In genomic region chr12:57616383-57617101, GRCh38 we compare ENCODE assay signal across 16 cellular contexts. TPM values are rescaled to one million over a fixed set of nuclear protein-coding genes. Genes with fewer than 3 reads are reported as not detected.
DNase-seq lines count a peak whose midpoint lies in the region; ATAC-seq, FAIRE-seq and TF ChIP-seq lines count a peak whose summit lies in the region.
"Had no signal": no experiment of that assay in that cellular context is flagged by ENCODE, and none has a peak within 500 bp of the region (broad histone marks: within the 10 kb centered on the region; RNA-seq: fewer than 3 reads in every experiment).

No MANE protein-coding gene starts in this region.

- peaks cover 87% of the 10 kb centered on the region for H3K27me3 Mint-ChIP-seq in activated CD8-positive, alpha-beta T cell treated with anti-CD3 and anti-CD28 coated beads, Interleukin-2, amount 10 ng/mL, durations not matched to agents 7 days and 5 days (ENCODE audit: low read depth)

- H3K4me1 Mint-ChIP-seq in activated CD8-positive, alpha-beta T cell treated with anti-CD3 and anti-CD28 coated beads, Interleukin-2, amount 10 ng/mL, durations not matched to agents 7 days and 5 days (ENCODE audit: low read depth) = peaks cover 26% of the 10 kb centered on the region

- in situ Hi-C loops in ACHN (cut with HindIII; ENCODE audit: low pct_ligation_motif_present, low pct_unique_long_range_greater_than_20kb, low sequenced_read_pairs) = no loop called here

- TF ChIP-seq CTCF in RWPE2 (IDR thresholded peaks at IDR 0.05; ENCODE audit: poor library complexity, severe bottlenecking) = no peak

- H3K36me3 Mint-ChIP-seq in activated CD8-positive, alpha-beta T cell treated with anti-CD3 and anti-CD28 coated beads, Interleukin-2, amount 10 ng/mL, durations not matched to agents 7 days and 5 days (ENCODE audit: low read depth) = no peaks in the 10 kb centered on the region
- H3K36me3 Mint-ChIP-seq: naive thymus-derived CD4-positive, alpha-beta T cell had no signal

- no peaks in the 10 kb centered on the region for H3K9me3 ChIP-seq in RWPE2 (ENCODE audit: severe bottlenecking)
- H3K9me3 ChIP-seq: psoas muscle had no signal

- no peak overlapping the region for H3K4me3 ChIP-seq in RWPE2 (ENCODE audit: severe bottlenecking)
- H3K4me3 ChIP-seq: psoas muscle had no signal

- H3K27ac Mint-ChIP-seq in activated CD8-positive, alpha-beta T cell treated with anti-CD3 and anti-CD28 coated beads, Interleukin-2, amount 10 ng/mL, durations not matched to agents 7 days and 5 days = no peak overlapping the region
- H3K27ac Mint-ChIP-seq: naive thymus-derived CD4-positive, alpha-beta T cell had no signal

- no peak overlapping the region for H3K27ac ChIP-seq in RWPE2 (ENCODE audit: poor library complexity, severe bottlenecking)
- H3K27ac ChIP-seq: psoas muscle had no signal

- FAIRE-seq in GM12891 (lab: Jason Lieb, UNC) = no peak
- FAIRE-seq: RCC 7860 had no signal

- POLR2A ChIA-PET in activated CD8-positive, alpha-beta T cell treated with anti-CD3 and anti-CD28 coated beads, Interleukin-2, amount 10 ng/mL, durations not matched to agents 7 days and 5 days (lab: Charles Lee) = interaction anchor here (0.6 kb wide), 1 partner anchor 150 kb away, joined by 4 read pairs; no protein-coding TSS in a partner anchor

- DNase-seq in ACHN = peak; percentile 23
- peak; percentile 64 for DNase-seq in EH (ENCODE audit: low read depth)
- peak; percentile 52 for DNase-seq in RWPE2 (ENCODE audit: low spot score)
- DNase-seq in fibroblast of the conjunctiva (ENCODE audit: low read depth) = peak; percentile 56
- no peak for DNase-seq in GM12891 (ENCODE audit: insufficient read length, low spot score)
- DNase-seq in NCI-H1092 treated with DMSO at 0.1 percent for 48 hours (lab: John Stamatoyannopoulos, UW) = no peak
- no peak for DNase-seq in activated CD8-positive, alpha-beta T cell treated with anti-CD3 and anti-CD28 coated beads, Interleukin-2, amount 10 ng/mL, durations not matched to agents 7 days and 5 days
- DNase-seq: activated CD4-positive, alpha-beta T cell treated with anti-CD3 and anti-CD28 coated beads for 4 hours; cortex of kidney; naive thymus-derived CD4-positive, alpha-beta T cell; NCI-H1105; NCI-H524; stimulated activated CD4-positive, alpha-beta T cell treated with anti-CD3 and anti-CD28 coated beads, Interleukin-1b, Interleukin-23, amount 100 ng/mL, for 48 hours had no signal

- TF ChIP-seq POLR2A in GM12891 (IDR thresholded peaks at IDR 0.05; ENCODE audit: low read depth, low read length) = no peak

- H3K27me3 ChIP-seq in RWPE2 (ENCODE audit: insufficient read depth, poor library complexity, severe bottlenecking) = peaks cover 28% of the 10 kb centered on the region

- no peaks in the 10 kb centered on the region for H3K36me3 ChIP-seq in RWPE2 (ENCODE audit: low read depth)

- CTCF ChIA-PET in activated CD8-positive, alpha-beta T cell treated with anti-CD3 and anti-CD28 coated beads, Interleukin-2, amount 10 ng/mL, durations not matched to agents 7 days and 5 days (lab: Charles Lee) = interaction anchor here (0.7 to 4.3 kb wide), 3 partner anchors 11 to 158 kb away, joined by 3 to 28 read pairs (median 3); no protein-coding TSS in a partner anchor

- ATAC-seq in RWPE2 (ENCODE audit: low read depth) (0 out of 3 replicates have a peak, but pooled peaks have one; percentile 8), HG03342 (IDR thresholded peaks at IDR 0.05; ENCODE audit: unreplicated experiment) (no peak)
- ATAC-seq in activated CD8-positive, alpha-beta T cell treated with anti-CD3 and anti-CD28 coated beads, Interleukin-2, amount 10 ng/mL, durations not matched to agents 7 days and 5 days = no peak
- ATAC-seq: naive thymus-derived CD4-positive, alpha-beta T cell; psoas muscle had no signal

- H3K9me3 Mint-ChIP-seq in activated CD8-positive, alpha-beta T cell treated with anti-CD3 and anti-CD28 coated beads, Interleukin-2, amount 10 ng/mL, durations not matched to agents 7 days and 5 days (ENCODE audit: insufficient read depth) = no peaks in the 10 kb centered on the region
- H3K9me3 Mint-ChIP-seq: naive thymus-derived CD4-positive, alpha-beta T cell had no signal

- no peaks in the 10 kb centered on the region for H3K4me1 ChIP-seq in RWPE2 (ENCODE audit: insufficient read depth, poor library complexity, severe bottlenecking)

- no peak overlapping the region for H3K4me3 Mint-ChIP-seq in activated CD8-positive, alpha-beta T cell treated with anti-CD3 and anti-CD28 coated beads, Interleukin-2, amount 10 ng/mL, durations not matched to agents 7 days and 5 days
- H3K4me3 Mint-ChIP-seq: naive thymus-derived CD4-positive, alpha-beta T cell had no signal

TF ChIP-seq in GM12891, 5 proteins besides CTCF, POLR2A, EP300 and RAD21:
- TF ChIP-seq POLR2AphosphoS5 (IDR thresholded peaks at IDR 0.05; ENCODE audit: low read depth, low read length) (no peak), POU2F2 (IDR thresholded peaks at IDR 0.05; ENCODE audit: low read depth, low read length) (no peak), SPI1 (IDR thresholded peaks at IDR 0.05; ENCODE audit: low read depth, low read length) (no peak), TAF1 (IDR thresholded peaks at IDR 0.05; ENCODE audit: low read depth, low read length) (no peak), PAX5 (IDR thresholded peaks at IDR 0.05; ENCODE audit: insufficient read depth, low read length, severe bottlenecking) (no peak)
TF ChIP-seq in GM12891: peak in this region for 0.

RNA-seq across cellular contexts. Expression of gene ARHGEF25, which starts 5.3 kb away (rescaled TPM):
- polyA plus RNA-seq in GM12891 (2012; ENCODE audit: low read depth, missing spikeins) = 3.0 TPM
- total RNA-seq in activated CD8-positive, alpha-beta T cell treated with anti-CD3 and anti-CD28 coated beads, Interleukin-2, amount 10 ng/mL, durations not matched to agents 7 days and 5 days = under 1 TPM; 0.37 TPM
- polyA plus RNA-seq: naive thymus-derived CD4-positive, alpha-beta T cell had no signal

RNA-seq across cellular contexts. Expression of gene DTX3, which starts 11.9 kb away (rescaled TPM):
- 27.6 TPM for polyA plus RNA-seq in GM12891 (2012; ENCODE audit: low read depth, missing spikeins)
- total RNA-seq in activated CD8-positive, alpha-beta T cell treated with anti-CD3 and anti-CD28 coated beads, Interleukin-2, amount 10 ng/mL, durations not matched to agents 7 days and 5 days = 10 to 100 TPM; 15.4 to 17.8 TPM

RNA-seq across cellular contexts. Expression of gene B4GALNT1, which starts 16.5 kb away (rescaled TPM):
- polyA plus RNA-seq in GM12891 (2012; ENCODE audit: low read depth, missing spikeins) = 0.10 TPM
- total RNA-seq in activated CD8-positive, alpha-beta T cell treated with anti-CD3 and anti-CD28 coated beads, Interleukin-2, amount 10 ng/mL, durations not matched to agents 7 days and 5 days = under 1 TPM; 0.84 to 0.99 TPM
- polyA plus RNA-seq: naive thymus-derived CD4-positive, alpha-beta T cell had no signal

RNA-seq across cellular contexts. Expression of gene PIP4K2C, which starts 25.6 kb away (rescaled TPM):
- polyA plus RNA-seq in GM12891 (2012; ENCODE audit: low read depth, missing spikeins) = 12.1 TPM
- total RNA-seq in activated CD8-positive, alpha-beta T cell treated with anti-CD3 and anti-CD28 coated beads, Interleukin-2, amount 10 ng/mL, durations not matched to agents 7 days and 5 days = 10 to 100 TPM; 16.8 to 17.9 TPM

Comparison
In these comparisons a context has a peak if more than half of its experiments do, and no peak if none do; other contexts are left out.
1. DNase-seq: peak in ACHN (single experiment), EH (single experiment), RWPE2 (single experiment) and fibroblast of the conjunctiva (single experiment); none in GM12891 (single experiment), NCI-H1092 treated with DMSO at 0.1 percent for 48 hours (single experiment) and activated CD8-positive, alpha-beta T cell treated with anti-CD3 and anti-CD28 coated beads, Interleukin-2, amount 10 ng/mL, durations not matched to agents 7 days and 5 days (single experiment).